8 cellular contexts compared by ENCODE assay signal in the genomic region with DNA sequence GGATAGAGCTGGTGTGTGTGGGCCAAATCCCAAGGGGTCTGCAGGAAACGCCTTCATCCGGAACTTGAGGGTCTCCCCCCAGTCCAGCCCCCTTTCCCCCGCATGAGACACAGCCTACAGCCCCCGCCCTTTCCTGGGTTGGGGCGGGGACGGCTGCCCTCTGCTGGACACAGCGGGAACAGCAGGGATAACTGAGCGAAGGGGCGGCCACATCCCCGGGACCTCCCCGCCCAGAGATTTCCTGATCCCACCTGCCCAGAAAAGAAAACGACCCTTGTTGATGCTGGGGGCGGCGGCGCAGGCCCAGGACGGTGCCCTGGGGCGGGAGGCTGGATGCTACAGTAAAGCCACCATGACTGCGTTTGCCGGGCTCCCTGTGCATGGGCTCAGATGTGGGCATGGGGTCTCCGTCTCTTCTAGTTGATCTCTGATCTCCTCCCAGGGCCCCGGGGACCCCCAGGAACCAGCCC. TPM values are rescaled to one million over a fixed set of nuclear protein-coding genes. Genes with fewer than 3 reads are reported as not detected.
DNase-seq lines count a peak whose midpoint lies in the region; ATAC-seq, FAIRE-seq and TF ChIP-seq lines count a peak whose summit lies in the region.

No MANE protein-coding gene starts in this region.

- 4% methylated on average over 21 of the region's 21 CpGs for WGBS in pancreas, 2 donors

- peaks cover 0 to 9% of the 10 kb centered on the region in 2 donors for H3K9me3 ChIP-seq in CD4-positive, alpha-beta memory T cell (ENCODE audit: control insufficient read depth in 1 of 2, low read length in 2 of 2)
- peaks cover 0 to 3% (median 0%) of the 10 kb centered on the region in 4 donors for H3K9me3 ChIP-seq in pancreas

- no peak overlapping the region for H3K4me3 Mint-ChIP-seq in CD4-positive, alpha-beta memory T cell

- no peaks in the 10 kb centered on the region for H3K36me3 ChIP-seq in CD4-positive, alpha-beta memory T cell (ENCODE audit: insufficient read depth, low read length)
- no peaks in the 10 kb centered on the region for H3K36me3 ChIP-seq in KMS-11 (ENCODE audit: insufficient read depth)
- no peaks in the 10 kb centered on the region for H3K36me3 ChIP-seq in pancreas

- H2AFZ ChIP-seq in KMS-11 (ENCODE audit: low read depth), result no peak overlapping the region

- DNase-seq in CD4-positive, alpha-beta memory T cell, result peak; percentile 40 to 61 (median 47)
- DNase-seq in activated CD8-positive, alpha-beta memory T cell treated with anti-CD3 and anti-CD28 coated beads for 48 hours (ENCODE audit: low read depth in 2 of 3, low spot score in 2 of 3), result peak in 2 of 3 experiments; percentile 45 to 51
- DNase-seq in pancreas, result peak in 5 of 6 donors; percentile 17 to 88 (median 58)

- no peaks in the 10 kb centered on the region for H3K79me2 ChIP-seq in KMS-11 (ENCODE audit: insufficient read depth, low read depth)

- no peak overlapping the region for H3K27ac Mint-ChIP-seq in CD4-positive, alpha-beta memory T cell

- H3K9ac ChIP-seq in KMS-11, result no peak overlapping the region

- intact Hi-C loops in CD4-positive, alpha-beta memory T cell (cut with micrococcal nuclease), result loop anchor here (1.0 to 5.0 kb wide), 5 partner anchors 45 to 489 kb away; partner anchors contain the start of gene ATP8B3
- intact Hi-C loops in pancreas (cut with DNase I), result loop anchor here in 2 of 3 donors (2.0 to 10.0 kb wide), 3 partner anchors 93 to 223 kb away; no protein-coding TSS in a partner anchor

- peak; percentile 51 for ATAC-seq in esophagus mucosa
- ATAC-seq in pancreas, result peak; percentile 58 to 93 (median 84)
- no peak for ATAC-seq in GM21786 (IDR thresholded peaks at IDR 0.05; ENCODE audit: unreplicated experiment)
- ATAC-seq in HG03108 (IDR thresholded peaks at IDR 0.05; ENCODE audit: unreplicated experiment), result no peak
- ATAC-seq in HG02884 (IDR thresholded peaks at IDR 0.05; ENCODE audit: unreplicated experiment), result no peak

- H3K27ac ChIP-seq in CD4-positive, alpha-beta memory T cell (ENCODE audit: low read depth, low read length), result no peak overlapping the region
- H3K27ac ChIP-seq in KMS-11, result no peak overlapping the region
- H3K27ac ChIP-seq in pancreas, result no peak overlapping the region

- peaks cover 41 to 51% of the 10 kb centered on the region in 2 donors for H3K27me3 Mint-ChIP-seq in CD4-positive, alpha-beta memory T cell

- no peak overlapping the region for H3K4me2 ChIP-seq in KMS-11

- peaks cover 54% of the 10 kb centered on the region for H3K27me3 ChIP-seq in CD4-positive, alpha-beta memory T cell (ENCODE audit: insufficient read depth, low read length)
- peaks cover 92% of the 10 kb centered on the region for H3K27me3 ChIP-seq in KMS-11 (ENCODE audit: insufficient read depth, low read depth)
- peaks cover 0 to 29% (median under 1%) of the 10 kb centered on the region in 4 donors for H3K27me3 ChIP-seq in pancreas

- H3K4me1 ChIP-seq in CD4-positive, alpha-beta memory T cell (ENCODE audit: insufficient read depth, low read length), result peaks cover 4% of the 10 kb centered on the region
- H3K4me1 ChIP-seq in KMS-11 (ENCODE audit: low read depth, poor library complexity, severe bottlenecking), result no peaks in the 10 kb centered on the region
- no peaks in the 10 kb centered on the region for H3K4me1 ChIP-seq in pancreas

- H3K4me1 Mint-ChIP-seq in CD4-positive, alpha-beta memory T cell, result peaks cover 0 to 2% (median 0%) of the 10 kb centered on the region in 4 donors

- no peak overlapping the region for H3K4me3 ChIP-seq in CD4-positive, alpha-beta memory T cell (ENCODE audit: low read length in 2 of 2)
- H3K4me3 ChIP-seq in KMS-11 (IDR thresholded peaks at IDR 0.05; ENCODE audit: insufficient read depth, low read depth, low read length) (no peak overlapping the region), pancreas (no peak overlapping the region)

- POLR2A ChIA-PET in CD4-positive, alpha-beta memory T cell (lab: Charles Lee; ENCODE audit: partially characterized antibody), result no interaction called here

- no peaks in the 10 kb centered on the region for H3K36me3 Mint-ChIP-seq in CD4-positive, alpha-beta memory T cell

- H4K20me1 ChIP-seq in KMS-11 (ENCODE audit: insufficient read depth), result no peaks in the 10 kb centered on the region

- TF ChIP-seq CTCF in KMS-11 (conservative IDR thresholded peaks at IDR 0.05; ENCODE audit: low read depth, low read length) (peak; percentile 92), pancreas (IDR thresholded peaks at IDR 0.05) (peak; percentile 80 to 94 (median 84))

- CTCF ChIA-PET in CD4-positive, alpha-beta memory T cell (lab: Charles Lee; ENCODE audit: partially characterized antibody), result interaction anchor here (0.7 to 2.0 kb wide), 4 partner anchors 15 to 221 kb away, joined by 3 to 10 read pairs (median 6); no protein-coding TSS in a partner anchor

- peaks cover 0 to 23% (median 19%) of the 10 kb centered on the region in 8 donors for H3K9me3 Mint-ChIP-seq in CD4-positive, alpha-beta memory T cell

- FAIRE-seq in pancreas (lab: Jason Lieb, UNC), result no peak

RNA-seq across cellular contexts. Expression of gene ONECUT3, which starts 14.2 kb away (rescaled TPM):
- total RNA-seq in CD4-positive, alpha-beta memory T cell, result not detected
- polyA plus RNA-seq in CD4-positive, alpha-beta memory T cell, result not detected
- not detected for total RNA-seq in esophagus mucosa
- total RNA-seq in pancreas, result under 1 TPM in 1 of 6 donors, not detected in 5; 0.13 TPM
- polyA plus RNA-seq in pancreas, result not detected

RNA-seq across cellular contexts. Expression of gene ATP8B3, which starts 44.6 kb away (rescaled TPM):
- 1 to 10 TPM; 4.9 to 5.5 TPM for total RNA-seq in CD4-positive, alpha-beta memory T cell
- 1 to 10 TPM in 1 of 2 donors, under 1 TPM in 1; 0.73 to 2.3 TPM for polyA plus RNA-seq in CD4-positive, alpha-beta memory T cell
- total RNA-seq in esophagus mucosa (1.8 TPM), pancreas (1 to 10 TPM in 1 of 6 donors, under 1 TPM in 5; 0.32 to 1.1 (median 0.52) TPM)
- polyA plus RNA-seq in pancreas, result under 1 TPM; 0.56 to 0.95 TPM

Comparison
In these comparisons a context has a peak if more than half of its experiments do, and no peak if none do; other contexts are left out.
1. ATAC-seq: peak in esophagus mucosa (single experiment) and pancreas (4 of 4); none in GM21786 (single experiment), HG03108 (single experiment) and HG02884 (single experiment).
2. Peak in every context shown above with its lines, with median percentiles within 50 percentile points of each other: DNase-seq.